ENCODE assay signal across 23 cellular contexts in the genomic region with DNA sequence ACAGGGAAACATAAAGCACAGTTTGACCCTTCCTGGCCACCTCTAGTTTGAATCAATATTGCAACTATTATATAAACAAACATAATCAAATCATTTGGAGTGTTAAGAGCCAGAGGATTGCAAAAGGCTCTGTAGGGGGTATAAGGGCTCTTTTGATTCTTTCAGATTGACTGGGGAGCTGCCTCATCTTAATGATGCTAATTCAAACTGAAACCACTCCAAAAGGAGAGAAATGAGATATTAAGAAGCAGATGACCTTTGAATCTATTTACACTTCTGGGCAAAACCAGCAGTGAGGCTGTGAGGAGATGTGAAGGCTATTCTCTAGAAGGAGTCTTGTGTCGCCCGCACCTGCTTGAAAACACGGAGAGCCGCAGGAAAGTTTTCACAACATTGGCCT.
DNase-seq lines count a peak whose midpoint lies in the region; ATAC-seq lines count a peak whose summit lies in the region.
"Had no signal": no experiment of that assay in that cellular context is flagged by ENCODE, and none has a peak within 500 bp of the region (broad histone marks: within the 10 kb centered on the region; RNA-seq: fewer than 3 reads in every experiment).

No MANE protein-coding gene starts in this region.

- H3K27me3 Mint-ChIP-seq in immature natural killer cell (ENCODE audit: low read depth in 3 of 3), result peaks cover 0 to 2% (median 0%) of the 10 kb centered on the region in 3 donors

- peaks cover 0 to 14% (median 0%) of the 10 kb centered on the region in 3 donors for H3K36me3 Mint-ChIP-seq in immature natural killer cell
- H3K36me3 Mint-ChIP-seq: activated CD4-positive, alpha-beta memory T cell treated with anti-CD3 and anti-CD28 coated beads for 36 hours; CD4-positive, CD25-positive, alpha-beta regulatory T cell; memory B cell had no signal

- H3K4me1 Mint-ChIP-seq in immature natural killer cell, result peaks cover 4 to 7% of the 10 kb centered on the region in 2 donors
- H3K4me1 Mint-ChIP-seq: CD4-positive, CD25-positive, alpha-beta regulatory T cell; GM23338; memory B cell; stimulated activated naive CD8-positive, alpha-beta T cell treated with anti-CD3 and anti-CD28 coated beads, Interleukin-15, amount 100 ng/mL, for 72 hours had no signal

- peak; percentile 58 for ATAC-seq in GM19397 (IDR thresholded peaks at IDR 0.05; ENCODE audit: unreplicated experiment)
- ATAC-seq in HG03565 (IDR thresholded peaks at IDR 0.05; ENCODE audit: unreplicated experiment), result peak; percentile 42
- ATAC-seq: GM23338; HepG2; stimulated activated naive CD8-positive, alpha-beta T cell treated with anti-CD3 and anti-CD28 coated beads, Interleukin-15, amount 100 ng/mL, for 72 hours had no signal

- no peak overlapping the region for H3K27ac Mint-ChIP-seq in immature natural killer cell
- H3K27ac Mint-ChIP-seq: activated CD4-positive, alpha-beta memory T cell treated with anti-CD3 and anti-CD28 coated beads for 36 hours; CD4-positive, CD25-positive, alpha-beta regulatory T cell; GM23338; HFFc6; memory B cell; stimulated activated naive CD8-positive, alpha-beta T cell treated with anti-CD3 and anti-CD28 coated beads, Interleukin-15, amount 100 ng/mL, for 72 hours had no signal

- H3K9me3 Mint-ChIP-seq in immature natural killer cell, result peaks cover 0 to 6% (median 0%) of the 10 kb centered on the region in 6 donors
- H3K9me3 Mint-ChIP-seq: HFFc6 had no signal

- no peak overlapping the region for H3K4me3 Mint-ChIP-seq in immature natural killer cell
- H3K4me3 Mint-ChIP-seq: activated CD4-positive, alpha-beta memory T cell treated with anti-CD3 and anti-CD28 coated beads for 36 hours; CD4-positive, CD25-positive, alpha-beta regulatory T cell; GM23338; HFFc6; memory B cell; stimulated activated naive CD8-positive, alpha-beta T cell treated with anti-CD3 and anti-CD28 coated beads, Interleukin-15, amount 100 ng/mL, for 72 hours had no signal

- DNase-seq in COR-L47 (lab: John Stamatoyannopoulos, UW) (peak; percentile 46), NCI-H748 (lab: John Stamatoyannopoulos, UW; ENCODE audit: unreplicated experiment) (peak; percentile 65), DMS 273 (lab: John Stamatoyannopoulos, UW; ENCODE audit: unreplicated experiment) (no peak), NCI-H524 treated with DMSO at 0.1 percent for 48 hours (lab: John Stamatoyannopoulos, UW) (no peak), immature natural killer cell (no peak), HCEC 1CT (no peak)
- DNase-seq: activated CD4-positive, alpha-beta memory T cell treated with anti-CD3 and anti-CD28 coated beads for 36 hours; activated CD4-positive, alpha-beta T cell treated with anti-CD3 and anti-CD28 coated beads for 1 hour; activated CD8-positive, alpha-beta memory T cell treated with anti-CD3 and anti-CD28 coated beads, Interleukin-2, amount 50 U/mL, for 4 hours; activated naive CD4-positive, alpha-beta T cell treated with Interleukin-2 at 50 U/mL for 16 hours; CD4-positive, CD25-positive, alpha-beta regulatory T cell; effector CD8-positive, alpha-beta T cell; EL; HFFc6; NCI-H2107; SHP77 treated with DMSO at 0.1 percent for 48 hours; stimulated activated CD4-positive, alpha-beta T cell treated with anti-CD3 and anti-CD28 coated beads, Interleukin-1b, Interleukin-23, amount 100 ng/mL, for 48 hours; stimulated activated naive CD8-positive, alpha-beta T cell treated with anti-CD3 and anti-CD28 coated beads, Interleukin-15, amount 100 ng/mL, for 72 hours had no signal

Comparison
In these comparisons a context has a peak if more than half of its experiments do, and no peak if none do; other contexts are left out.
1. DNase-seq: peak in COR-L47 (single experiment) and NCI-H748 (single experiment); none in DMS 273 (single experiment), NCI-H524 treated with DMSO at 0.1 percent for 48 hours (single experiment), immature natural killer cell (0 of 3) and HCEC 1CT (single experiment).